In the genomic region with DNA sequence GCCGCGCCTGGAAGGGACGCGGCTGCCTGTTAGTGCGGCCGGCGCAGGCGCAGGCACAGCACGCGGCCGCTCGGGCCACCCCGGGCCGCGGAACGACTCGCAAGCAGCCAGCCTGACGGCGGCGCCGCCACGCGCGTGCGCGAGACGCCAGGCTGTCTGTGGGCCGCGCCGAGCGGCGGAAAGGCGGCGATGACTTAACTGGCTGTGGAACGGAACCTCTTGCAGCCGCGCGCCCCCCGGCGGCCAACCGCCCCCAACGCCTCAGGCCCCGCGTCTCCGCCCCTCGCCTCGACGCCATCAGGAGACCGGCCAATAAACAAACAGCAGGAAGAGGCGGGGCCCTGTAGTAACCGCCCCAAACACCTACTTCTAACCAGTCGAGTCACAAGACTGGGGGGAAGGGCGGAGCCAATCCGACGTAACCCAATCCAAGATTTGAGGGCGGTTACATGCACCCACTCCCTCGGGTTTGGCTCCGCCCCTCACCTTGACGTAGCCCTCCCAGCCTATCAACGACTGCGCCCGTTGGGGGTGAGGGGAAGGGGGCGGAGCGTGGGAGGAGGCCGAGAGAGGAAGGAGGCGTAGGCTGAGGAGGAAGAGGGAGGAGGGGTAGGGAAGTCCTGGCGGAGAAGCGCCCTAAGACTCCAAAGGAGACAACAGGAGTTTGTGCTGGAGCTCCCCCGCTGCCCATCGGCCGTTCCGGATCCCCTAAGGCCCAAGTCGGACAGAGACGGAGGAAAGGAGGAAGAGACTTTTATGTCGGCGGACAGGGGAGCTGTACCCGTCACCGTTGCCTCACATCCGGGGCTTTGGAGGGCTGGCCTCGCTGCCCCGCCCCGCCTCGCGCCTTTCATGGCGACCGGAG, we compare ENCODE assay signal across 8 cellular contexts. TPM values are rescaled to one million over a fixed set of nuclear protein-coding genes. Genes with fewer than 3 reads are reported as not detected.
DNase-seq lines count a peak whose midpoint lies in the region; ATAC-seq and TF ChIP-seq lines count a peak whose summit lies in the region.

A gene (plus strand): TSS at position 566 of the 865 bp plus-strand sequence. CDS start 1,088 bp downstream, outside the sequence.

- H3K4me1 ChIP-seq in thyroid gland = peaks cover 26 to 35% of the 10 kb centered on the region in 2 donors

- peak; percentile 46 to 86 for TF ChIP-seq POLR2A in thyroid gland (IDR thresholded peaks at IDR 0.05)

- peaks cover 47% of the 10 kb centered on the region for H3K4me1 Mint-ChIP-seq in activated naive CD8-positive, alpha-beta T cell treated with anti-CD3 and anti-CD28 coated beads for 36 hours
- H3K4me1 Mint-ChIP-seq in glutamatergic neuron (ENCODE audit: low read depth, unreplicated experiment) (peaks cover 13% of the 10 kb centered on the region), osteocyte (ENCODE audit: unreplicated experiment) (peaks cover 32% of the 10 kb centered on the region)

- peak within 1 kb of the TSS; percentile 99 for H3K4me3 Mint-ChIP-seq in activated naive CD8-positive, alpha-beta T cell treated with anti-CD3 and anti-CD28 coated beads for 36 hours
- H3K4me3 Mint-ChIP-seq in glutamatergic neuron (ENCODE audit: unreplicated experiment) (peak within 1 kb of the TSS; percentile 99), osteocyte (ENCODE audit: unreplicated experiment) (peak within 1 kb of the TSS; percentile 98)

- no peaks in the 10 kb centered on the region for H3K9me3 Mint-ChIP-seq in activated naive CD8-positive, alpha-beta T cell treated with anti-CD3 and anti-CD28 coated beads for 36 hours
- peaks cover 18% of the 10 kb centered on the region for H3K9me3 Mint-ChIP-seq in glutamatergic neuron (ENCODE audit: unreplicated experiment)
- no peaks in the 10 kb centered on the region for H3K9me3 Mint-ChIP-seq in osteocyte (ENCODE audit: unreplicated experiment)

- intact Hi-C loops in thyroid gland (cut with DNase I) = no loop called here

- no peaks in the 10 kb centered on the region for H3K27me3 ChIP-seq in thyroid gland

- H3K9me3 ChIP-seq in thyroid gland = no peaks in the 10 kb centered on the region

- H3K27me3 Mint-ChIP-seq in activated naive CD8-positive, alpha-beta T cell treated with anti-CD3 and anti-CD28 coated beads for 36 hours = no peaks in the 10 kb centered on the region
- peaks cover 15% of the 10 kb centered on the region for H3K27me3 Mint-ChIP-seq in glutamatergic neuron (ENCODE audit: unreplicated experiment)
- H3K27me3 Mint-ChIP-seq in osteocyte (ENCODE audit: unreplicated experiment) = no peaks in the 10 kb centered on the region

- peak within 1 kb of the TSS; percentile 78 to 97 (median 95) for H3K27ac ChIP-seq in thyroid gland

- H3K36me3 Mint-ChIP-seq in activated naive CD8-positive, alpha-beta T cell treated with anti-CD3 and anti-CD28 coated beads for 36 hours = peaks cover 51% of the 10 kb centered on the region
- H3K36me3 Mint-ChIP-seq in glutamatergic neuron (ENCODE audit: unreplicated experiment) (peaks cover 6% of the 10 kb centered on the region), osteocyte (ENCODE audit: unreplicated experiment) (peaks cover 8% of the 10 kb centered on the region)

- DNase-seq in GM10266 (ENCODE audit: extremely low spot score) (peak; percentile 99), NCI-H1092 treated with DMSO at 0.1 percent for 48 hours (lab: John Stamatoyannopoulos, UW) (peak; percentile 100), SKM-1 treated with dmso at 0.1 percent for 144 hours (lab: John Stamatoyannopoulos, UW; ENCODE audit: unreplicated experiment) (peak; percentile 99), glutamatergic neuron (peak; percentile 100), osteocyte (ENCODE audit: extremely low spot score, unreplicated experiment) (peak; percentile 100), thyroid gland (peak; percentile 100)
- DNase-seq in activated naive CD8-positive, alpha-beta T cell treated with anti-CD3 and anti-CD28 coated beads for 36 hours = peak; percentile 100

- 0% methylated on average over 42 to 43 of the region's 86 CpGs for WGBS in thyroid gland, 2 donors

- peak; percentile 72 for ATAC-seq in HG02610 (IDR thresholded peaks at IDR 0.05; ENCODE audit: unreplicated experiment)

- H3K4me3 ChIP-seq in thyroid gland (replicated peaks in 1 of 3) = peak within 1 kb of the TSS; percentile 76 to 96 (median 95)

- H3K27ac Mint-ChIP-seq in activated naive CD8-positive, alpha-beta T cell treated with anti-CD3 and anti-CD28 coated beads for 36 hours = peak within 1 kb of the TSS; percentile 100
- H3K27ac Mint-ChIP-seq in glutamatergic neuron (ENCODE audit: unreplicated experiment) = peak within 1 kb of the TSS; percentile 99
- H3K27ac Mint-ChIP-seq in osteocyte (ENCODE audit: unreplicated experiment) = peak within 1 kb of the TSS; percentile 100

- H3K36me3 ChIP-seq in thyroid gland = peaks cover 46 to 50% of the 10 kb centered on the region in 2 donors

- TF ChIP-seq CTCF in GM10266 (IDR thresholded peaks at IDR 0.05; ENCODE audit: control insufficient read depth, insufficient read depth, low read depth, missing control alignments) = peak; percentile 93
- TF ChIP-seq CTCF in glutamatergic neuron (IDR thresholded peaks at IDR 0.05; ENCODE audit: partially characterized antibody, unreplicated experiment) = peak; percentile 76
- TF ChIP-seq CTCF in osteocyte (IDR thresholded peaks at IDR 0.05) = peak; percentile 79
- TF ChIP-seq CTCF in thyroid gland (IDR thresholded peaks at IDR 0.05) = peak; percentile 27 to 92 (median 63)

RNA-seq across cellular contexts. Expression of the gene that starts here (rescaled TPM):
- total RNA-seq in activated naive CD8-positive, alpha-beta T cell treated with anti-CD3 and anti-CD28 coated beads for 36 hours = 10 to 100 TPM; 92.8 to 94.5 TPM
- total RNA-seq in glutamatergic neuron (ENCODE audit: unreplicated experiment) (66.7 TPM), osteocyte (66.5 and 67.4 TPM in 2 replicates), thyroid gland (10 to 100 TPM; 35.6 to 56.8 (median 42.1) TPM)

Comparison
In these comparisons a context has a peak if more than half of its experiments do, and no peak if none do; other contexts are left out.
1. Peak in every context shown above with its lines: DNase-seq, ATAC-seq, H3K4me3 ChIP-seq and H3K27ac ChIP-seq.